In the genomic region with DNA sequence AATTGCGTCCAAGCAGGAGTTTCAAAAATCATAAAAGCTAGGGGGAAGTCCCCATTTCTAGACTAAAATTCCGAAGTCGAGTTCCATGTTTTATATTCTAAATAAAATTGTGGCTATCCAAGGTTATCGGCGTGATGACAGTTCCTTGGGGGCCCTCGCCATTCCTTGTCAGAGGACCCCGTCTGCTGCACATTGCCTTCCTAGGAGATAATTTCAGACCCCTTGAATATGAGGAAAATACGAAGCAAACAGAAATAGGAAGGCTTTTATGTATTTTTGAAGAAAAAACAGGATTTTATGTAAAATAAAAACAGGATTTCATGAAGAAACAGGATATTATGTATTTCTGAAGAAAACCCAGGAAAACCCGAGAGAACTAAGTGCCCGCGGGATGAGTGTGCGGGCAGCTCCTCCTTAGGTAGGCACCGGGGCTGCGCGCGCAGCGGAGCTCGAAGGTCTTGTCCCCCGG, we compare ENCODE assay signal across 2 cellular contexts.
A peak's percentile ranks its signal among the peaks of the same experiment; 100 is the strongest.
TF ChIP-seq lines count a peak whose summit lies in the region.

No MANE protein-coding gene starts in this region.

TF ChIP-seq in GM23338, 12 proteins besides CTCF, POLR2A, EP300 and RAD21 (continued from another document):
- TF ChIP-seq, protein P1, sequence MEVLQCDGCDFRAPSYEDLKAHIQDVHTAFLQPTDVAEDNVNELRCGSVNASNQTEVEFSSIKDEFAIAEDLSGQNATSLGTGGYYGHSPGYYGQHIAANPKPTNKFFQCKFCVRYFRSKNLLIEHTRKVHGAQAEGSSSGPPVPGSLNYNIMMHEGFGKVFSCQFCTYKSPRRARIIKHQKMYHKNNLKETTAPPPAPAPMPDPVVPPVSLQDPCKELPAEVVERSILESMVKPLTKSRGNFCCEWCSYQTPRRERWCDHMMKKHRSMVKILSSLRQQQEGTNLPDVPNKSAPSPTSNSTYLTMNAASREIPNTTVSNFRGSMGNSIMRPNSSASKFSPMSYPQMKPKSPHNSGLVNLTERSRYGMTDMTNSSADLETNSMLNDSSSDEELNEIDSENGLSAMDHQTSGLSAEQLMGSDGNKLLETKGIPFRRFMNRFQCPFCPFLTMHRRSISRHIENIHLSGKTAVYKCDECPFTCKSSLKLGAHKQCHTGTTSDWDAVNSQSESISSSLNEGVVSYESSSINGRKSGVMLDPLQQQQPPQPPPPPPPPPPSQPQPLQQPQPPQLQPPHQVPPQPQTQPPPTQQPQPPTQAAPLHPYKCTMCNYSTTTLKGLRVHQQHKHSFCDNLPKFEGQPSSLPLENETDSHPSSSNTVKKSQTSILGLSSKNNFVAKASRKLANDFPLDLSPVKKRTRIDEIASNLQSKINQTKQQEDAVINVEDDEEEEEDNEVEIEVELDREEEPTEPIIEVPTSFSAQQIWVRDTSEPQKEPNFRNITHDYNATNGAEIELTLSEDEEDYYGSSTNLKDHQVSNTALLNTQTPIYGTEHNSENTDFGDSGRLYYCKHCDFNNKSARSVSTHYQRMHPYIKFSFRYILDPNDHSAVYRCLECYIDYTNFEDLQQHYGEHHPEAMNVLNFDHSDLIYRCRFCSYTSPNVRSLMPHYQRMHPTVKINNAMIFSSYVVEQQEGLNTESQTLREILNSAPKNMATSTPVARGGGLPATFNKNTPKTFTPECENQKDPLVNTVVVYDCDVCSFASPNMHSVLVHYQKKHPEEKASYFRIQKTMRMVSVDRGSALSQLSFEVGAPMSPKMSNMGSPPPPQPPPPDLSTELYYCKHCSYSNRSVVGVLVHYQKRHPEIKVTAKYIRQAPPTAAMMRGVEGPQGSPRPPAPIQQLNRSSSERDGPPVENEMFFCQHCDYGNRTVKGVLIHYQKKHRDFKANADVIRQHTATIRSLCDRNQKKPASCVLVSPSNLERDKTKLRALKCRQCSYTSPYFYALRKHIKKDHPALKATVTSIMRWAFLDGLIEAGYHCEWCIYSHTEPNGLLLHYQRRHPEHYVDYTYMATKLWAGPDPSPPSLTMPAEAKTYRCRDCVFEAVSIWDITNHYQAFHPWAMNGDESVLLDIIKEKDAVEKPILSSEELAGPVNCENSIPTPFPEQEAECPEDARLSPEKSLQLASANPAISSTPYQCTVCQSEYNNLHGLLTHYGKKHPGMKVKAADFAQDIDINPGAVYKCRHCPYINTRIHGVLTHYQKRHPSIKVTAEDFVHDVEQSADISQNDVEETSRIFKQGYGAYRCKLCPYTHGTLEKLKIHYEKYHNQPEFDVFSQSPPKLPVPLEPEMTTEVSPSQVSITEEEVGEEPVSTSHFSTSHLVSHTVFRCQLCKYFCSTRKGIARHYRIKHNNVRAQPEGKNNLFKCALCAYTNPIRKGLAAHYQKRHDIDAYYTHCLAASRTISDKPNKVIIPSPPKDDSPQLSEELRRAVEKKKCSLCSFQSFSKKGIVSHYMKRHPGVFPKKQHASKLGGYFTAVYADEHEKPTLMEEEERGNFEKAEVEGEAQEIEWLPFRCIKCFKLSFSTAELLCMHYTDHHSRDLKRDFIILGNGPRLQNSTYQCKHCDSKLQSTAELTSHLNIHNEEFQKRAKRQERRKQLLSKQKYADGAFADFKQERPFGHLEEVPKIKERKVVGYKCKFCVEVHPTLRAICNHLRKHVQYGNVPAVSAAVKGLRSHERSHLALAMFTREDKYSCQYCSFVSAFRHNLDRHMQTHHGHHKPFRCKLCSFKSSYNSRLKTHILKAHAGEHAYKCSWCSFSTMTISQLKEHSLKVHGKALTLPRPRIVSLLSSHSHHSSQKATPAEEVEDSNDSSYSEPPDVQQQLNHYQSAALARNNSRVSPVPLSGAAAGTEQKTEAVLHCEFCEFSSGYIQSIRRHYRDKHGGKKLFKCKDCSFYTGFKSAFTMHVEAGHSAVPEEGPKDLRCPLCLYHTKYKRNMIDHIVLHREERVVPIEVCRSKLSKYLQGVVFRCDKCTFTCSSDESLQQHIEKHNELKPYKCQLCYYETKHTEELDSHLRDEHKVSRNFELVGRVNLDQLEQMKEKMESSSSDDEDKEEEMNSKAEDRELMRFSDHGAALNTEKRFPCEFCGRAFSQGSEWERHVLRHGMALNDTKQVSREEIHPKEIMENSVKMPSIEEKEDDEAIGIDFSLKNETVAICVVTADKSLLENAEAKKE (CRISPR knock-in tag; IDR thresholded peaks at IDR 0.05): no peak
- TF ChIP-seq, protein P2, sequence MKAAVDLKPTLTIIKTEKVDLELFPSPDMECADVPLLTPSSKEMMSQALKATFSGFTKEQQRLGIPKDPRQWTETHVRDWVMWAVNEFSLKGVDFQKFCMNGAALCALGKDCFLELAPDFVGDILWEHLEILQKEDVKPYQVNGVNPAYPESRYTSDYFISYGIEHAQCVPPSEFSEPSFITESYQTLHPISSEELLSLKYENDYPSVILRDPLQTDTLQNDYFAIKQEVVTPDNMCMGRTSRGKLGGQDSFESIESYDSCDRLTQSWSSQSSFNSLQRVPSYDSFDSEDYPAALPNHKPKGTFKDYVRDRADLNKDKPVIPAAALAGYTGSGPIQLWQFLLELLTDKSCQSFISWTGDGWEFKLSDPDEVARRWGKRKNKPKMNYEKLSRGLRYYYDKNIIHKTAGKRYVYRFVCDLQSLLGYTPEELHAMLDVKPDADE (IDR thresholded peaks at IDR 0.05): no peak

TF ChIP-seq in SK-N-SH treated with all-trans-retinoic acid at 6 μM for 48 hours, 23 proteins besides CTCF, POLR2A, EP300 and RAD21 (continued from another document):
- TF ChIP-seq, protein P3, sequence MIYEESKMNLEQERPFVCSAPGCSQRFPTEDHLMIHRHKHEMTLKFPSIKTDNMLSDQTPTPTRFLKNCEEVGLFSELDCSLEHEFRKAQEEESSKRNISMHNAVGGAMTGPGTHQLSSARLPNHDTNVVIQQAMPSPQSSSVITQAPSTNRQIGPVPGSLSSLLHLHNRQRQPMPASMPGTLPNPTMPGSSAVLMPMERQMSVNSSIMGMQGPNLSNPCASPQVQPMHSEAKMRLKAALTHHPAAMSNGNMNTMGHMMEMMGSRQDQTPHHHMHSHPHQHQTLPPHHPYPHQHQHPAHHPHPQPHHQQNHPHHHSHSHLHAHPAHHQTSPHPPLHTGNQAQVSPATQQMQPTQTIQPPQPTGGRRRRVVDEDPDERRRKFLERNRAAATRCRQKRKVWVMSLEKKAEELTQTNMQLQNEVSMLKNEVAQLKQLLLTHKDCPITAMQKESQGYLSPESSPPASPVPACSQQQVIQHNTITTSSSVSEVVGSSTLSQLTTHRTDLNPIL (CRISPR knock-in tag; IDR thresholded peaks at IDR 0.05; ENCODE audit: low read depth): no peak
- TF ChIP-seq, protein P4, sequence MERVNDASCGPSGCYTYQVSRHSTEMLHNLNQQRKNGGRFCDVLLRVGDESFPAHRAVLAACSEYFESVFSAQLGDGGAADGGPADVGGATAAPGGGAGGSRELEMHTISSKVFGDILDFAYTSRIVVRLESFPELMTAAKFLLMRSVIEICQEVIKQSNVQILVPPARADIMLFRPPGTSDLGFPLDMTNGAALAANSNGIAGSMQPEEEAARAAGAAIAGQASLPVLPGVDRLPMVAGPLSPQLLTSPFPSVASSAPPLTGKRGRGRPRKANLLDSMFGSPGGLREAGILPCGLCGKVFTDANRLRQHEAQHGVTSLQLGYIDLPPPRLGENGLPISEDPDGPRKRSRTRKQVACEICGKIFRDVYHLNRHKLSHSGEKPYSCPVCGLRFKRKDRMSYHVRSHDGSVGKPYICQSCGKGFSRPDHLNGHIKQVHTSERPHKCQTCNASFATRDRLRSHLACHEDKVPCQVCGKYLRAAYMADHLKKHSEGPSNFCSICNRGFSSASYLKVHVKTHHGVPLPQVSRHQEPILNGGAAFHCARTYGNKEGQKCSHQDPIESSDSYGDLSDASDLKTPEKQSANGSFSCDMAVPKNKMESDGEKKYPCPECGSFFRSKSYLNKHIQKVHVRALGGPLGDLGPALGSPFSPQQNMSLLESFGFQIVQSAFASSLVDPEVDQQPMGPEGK (CRISPR knock-in tag; IDR thresholded peaks at IDR 0.05; ENCODE audit: borderline replicate concordance): peak; percentile 62; the same call in 1 of the 2 replicates
- no peak for TF ChIP-seq ZC3H10 (CRISPR knock-in tag; IDR thresholded peaks at IDR 0.05)
- TF ChIP-seq GLIS3 (CRISPR knock-in tag; IDR thresholded peaks at IDR 0.05): no peak
